18 cellular contexts compared by ENCODE assay signal in genomic region chr11:85774256-85775097, GRCh38. TPM values are rescaled to one million over a fixed set of nuclear protein-coding genes. Genes with fewer than 3 reads are reported as not detected.
DNase-seq lines count a peak whose midpoint lies in the region; ATAC-seq and TF ChIP-seq lines count a peak whose summit lies in the region.
"Had no signal": no experiment of that assay in that cellular context is flagged by ENCODE, and none has a peak within 500 bp of the region (broad histone marks: within the 10 kb centered on the region; RNA-seq: fewer than 3 reads in every experiment).

No MANE protein-coding gene starts in this region.

- peak overlapping the region in 2 of 3 donors; percentile 56 to 73 for H3K27ac Mint-ChIP-seq in CD4-positive, CD25-positive, alpha-beta regulatory T cell
- H3K27ac Mint-ChIP-seq in CD8-positive, alpha-beta memory T cell = peak overlapping the region; percentile 45 to 94 (median 84)
- H3K27ac Mint-ChIP-seq in effector memory CD8-positive, alpha-beta T cell = peak overlapping the region; percentile 70 to 81
- H3K27ac Mint-ChIP-seq: activated naive CD8-positive, alpha-beta T cell had no signal

- H3K9ac ChIP-seq in MM.1S (ENCODE audit: low read length) = peak overlapping the region; percentile 9; the same call in 1 of the 2 replicates

- no peak for DNase-seq in CD4-positive, CD25-positive, alpha-beta regulatory T cell
- no peak for DNase-seq in CD8-positive, alpha-beta memory T cell
- peak; percentile 66 for DNase-seq in MM.1S
- no peak for DNase-seq in effector memory CD8-positive, alpha-beta T cell
- DNase-seq in left lobe of liver (ENCODE audit: low spot score) = no peak
- DNase-seq: BE2C, DMS79, hypothalamus, left cardiac atrium, MV-4-11, NCI-H2081, NCI-H526 treated with DMSO at 0.1 percent for 48 hours, trophoblast cell had no signal

- H3K27me3 Mint-ChIP-seq in CD4-positive, CD25-positive, alpha-beta regulatory T cell = no peaks in the 10 kb centered on the region
- H3K27me3 Mint-ChIP-seq in CD8-positive, alpha-beta memory T cell = peaks cover 0 to 1% of the 10 kb centered on the region in 2 donors
- H3K27me3 Mint-ChIP-seq in effector memory CD8-positive, alpha-beta T cell = no peaks in the 10 kb centered on the region
- H3K27me3 Mint-ChIP-seq: activated naive CD8-positive, alpha-beta T cell had no signal

- H4K20me1 ChIP-seq in MM.1S (ENCODE audit: insufficient read depth, low read length) = no peaks in the 10 kb centered on the region

- no peak overlapping the region for H3K27ac ChIP-seq in CD4-positive, CD25-positive, alpha-beta regulatory T cell (ENCODE audit: insufficient read depth, low read length, poor library complexity, severe bottlenecking)
- no peak overlapping the region for H3K27ac ChIP-seq in CD8-positive, alpha-beta memory T cell (ENCODE audit: low read depth, low read length)
- peak overlapping the region; percentile 61; the same call in 1 of the 2 replicates for H3K27ac ChIP-seq in MM.1S (ENCODE audit: low read length)
- H3K27ac ChIP-seq: SK-N-MC had no signal

- POLR2A ChIA-PET in CD8-positive, alpha-beta memory T cell (lab: Charles Lee) = interaction anchor here (0.5 to 1.5 kb wide), 2 partner anchors 109 to 497 kb away, joined by 3 read pairs; partner anchors contain the start of gene CREBZF

- H3K4me2 ChIP-seq in MM.1S (ENCODE audit: low read depth, low read length) = peak overlapping the region; percentile 61

- TF ChIP-seq CTCF in MM.1S (IDR thresholded peaks at IDR 0.05; ENCODE audit: low read length) = no peak

- H3K9me3 Mint-ChIP-seq in CD4-positive, CD25-positive, alpha-beta regulatory T cell = peaks cover 0 to 2% (median 0%) of the 10 kb centered on the region in 7 donors
- peaks cover 0 to 3% (median 0%) of the 10 kb centered on the region in 5 donors for H3K9me3 Mint-ChIP-seq in CD8-positive, alpha-beta memory T cell
- H3K9me3 Mint-ChIP-seq in effector memory CD8-positive, alpha-beta T cell = no peaks in the 10 kb centered on the region

- no peak for ATAC-seq in CD4-positive, CD25-positive, alpha-beta regulatory T cell (ENCODE audit: low read depth in 2 of 2)
- ATAC-seq in effector memory CD8-positive, alpha-beta T cell (replicated peaks) = peak; percentile 45
- ATAC-seq in GM19035 (IDR thresholded peaks at IDR 0.05; ENCODE audit: unreplicated experiment) (no peak), left lobe of liver (no peak), esophagus mucosa (no peak)
- ATAC-seq: left cardiac atrium had no signal

- no peaks in the 10 kb centered on the region for H3K36me3 ChIP-seq in CD4-positive, CD25-positive, alpha-beta regulatory T cell (ENCODE audit: control insufficient read depth, insufficient read depth, low read length)
- no peaks in the 10 kb centered on the region for H3K36me3 ChIP-seq in CD8-positive, alpha-beta memory T cell (ENCODE audit: insufficient read depth, low read length)
- no peaks in the 10 kb centered on the region for H3K36me3 ChIP-seq in MM.1S (replicated peaks; ENCODE audit: insufficient read depth, low read length)
- H3K36me3 ChIP-seq: BE2C had no signal

- CTCF ChIA-PET in CD8-positive, alpha-beta memory T cell (lab: Charles Lee) = interaction anchor here (2.0 kb wide), 1 partner anchor 11 kb away, joined by 6 read pairs; no protein-coding TSS in a partner anchor

- peaks cover under 1% of the 10 kb centered on the region for H3K36me3 Mint-ChIP-seq in CD4-positive, CD25-positive, alpha-beta regulatory T cell
- peaks cover 7 to 20% (median 9%) of the 10 kb centered on the region in 3 donors for H3K36me3 Mint-ChIP-seq in CD8-positive, alpha-beta memory T cell
- H3K36me3 Mint-ChIP-seq in effector memory CD8-positive, alpha-beta T cell (ENCODE audit: insufficient read depth) = peaks cover 3% of the 10 kb centered on the region

- H3K4me3 Mint-ChIP-seq in CD4-positive, CD25-positive, alpha-beta regulatory T cell = peak overlapping the region in 1 of 4 donors; percentile 46
- H3K4me3 Mint-ChIP-seq in CD8-positive, alpha-beta memory T cell = peak overlapping the region; percentile 13 to 72 (median 50)
- peak overlapping the region; percentile 43 to 50 for H3K4me3 Mint-ChIP-seq in effector memory CD8-positive, alpha-beta T cell
- H3K4me3 Mint-ChIP-seq: activated naive CD8-positive, alpha-beta T cell had no signal

- H2AFZ ChIP-seq in MM.1S (ENCODE audit: low read length) = peak overlapping the region; percentile 61

- H3K9me3 ChIP-seq in CD4-positive, CD25-positive, alpha-beta regulatory T cell (ENCODE audit: control insufficient read depth in 2 of 2, low read length in 2 of 2) = no peaks in the 10 kb centered on the region
- H3K9me3 ChIP-seq in CD8-positive, alpha-beta memory T cell (ENCODE audit: low read length) = no peaks in the 10 kb centered on the region
- H3K9me3 ChIP-seq in MM.1S (replicated peaks; ENCODE audit: insufficient read depth, low read length) = no peaks in the 10 kb centered on the region
- H3K9me3 ChIP-seq: BE2C had no signal

- H3K4me1 ChIP-seq in CD4-positive, CD25-positive, alpha-beta regulatory T cell (ENCODE audit: control insufficient read depth, insufficient read depth, low read length, poor library complexity, severe bottlenecking) = peaks cover 9% of the 10 kb centered on the region
- peaks cover 13% of the 10 kb centered on the region for H3K4me1 ChIP-seq in CD8-positive, alpha-beta memory T cell (ENCODE audit: insufficient read depth, low read length)
- H3K4me1 ChIP-seq in MM.1S (ENCODE audit: low read length) = peaks cover 29% of the 10 kb centered on the region
- H3K4me1 ChIP-seq: BE2C had no signal

- H3K9me2 ChIP-seq in MM.1S (replicated peaks; ENCODE audit: insufficient read depth, low read length) = no peaks in the 10 kb centered on the region

- H3K4me1 Mint-ChIP-seq in CD4-positive, CD25-positive, alpha-beta regulatory T cell = peaks cover 8 to 17% (median 12%) of the 10 kb centered on the region in 4 donors
- H3K4me1 Mint-ChIP-seq in CD8-positive, alpha-beta memory T cell = peaks cover 56 to 62% (median 61%) of the 10 kb centered on the region in 3 donors
- H3K4me1 Mint-ChIP-seq in effector memory CD8-positive, alpha-beta T cell (ENCODE audit: low read depth in 2 of 2) = peaks cover 48 to 56% of the 10 kb centered on the region in 2 donors

- H3K79me2 ChIP-seq in MM.1S (ENCODE audit: low read length) = no peaks in the 10 kb centered on the region

- H3K27me3 ChIP-seq in CD4-positive, CD25-positive, alpha-beta regulatory T cell (ENCODE audit: control insufficient read depth, insufficient read depth, low read length) = peaks cover 2% of the 10 kb centered on the region
- no peaks in the 10 kb centered on the region for H3K27me3 ChIP-seq in CD8-positive, alpha-beta memory T cell (ENCODE audit: insufficient read depth, low read length, poor library complexity, severe bottlenecking)
- H3K27me3 ChIP-seq in MM.1S (replicated peaks; ENCODE audit: insufficient read depth, low read length) = no peaks in the 10 kb centered on the region
- H3K27me3 ChIP-seq: BE2C had no signal

- H3K4me3 ChIP-seq in CD4-positive, CD25-positive, alpha-beta regulatory T cell (ENCODE audit: low read depth, low read length) = no peak overlapping the region
- H3K4me3 ChIP-seq in CD8-positive, alpha-beta memory T cell (ENCODE audit: low read length) = no peak overlapping the region
- H3K4me3 ChIP-seq in MM.1S (ENCODE audit: low read length) = peak overlapping the region; percentile 13
- H3K4me3 ChIP-seq: SK-N-MC, smooth muscle cell had no signal

- peaks cover 14% of the 10 kb centered on the region for H3F3A ChIP-seq in MM.1S (ENCODE audit: insufficient read depth, low read length)

RNA-seq across cellular contexts. Expression of gene SYTL2, which starts 36.5 kb away (rescaled TPM):
- total RNA-seq in CD4-positive, CD25-positive, alpha-beta regulatory T cell = 40.0 TPM
- 1 to 10 TPM; 4.5 to 6.8 (median 5.1) TPM for polyA plus RNA-seq in CD4-positive, CD25-positive, alpha-beta regulatory T cell
- total RNA-seq in CD8-positive, alpha-beta memory T cell = 10 to 100 TPM; 12.4 to 13.2 TPM
- polyA plus RNA-seq in CD8-positive, alpha-beta memory T cell = 52.3 TPM
- total RNA-seq in left lobe of liver (4.8 TPM), esophagus mucosa (4.9 TPM)
